ENCODE assay signal across 1 cellular context in genomic region chr5:67771221-67771620, GRCh38.
TF ChIP-seq lines count a peak whose summit lies in the region.

No MANE protein-coding gene starts in this region.

TF ChIP-seq in WTC11, 78 proteins besides CTCF, POLR2A, EP300 and RAD21 (continued from another document):
- TF ChIP-seq, protein P1, sequence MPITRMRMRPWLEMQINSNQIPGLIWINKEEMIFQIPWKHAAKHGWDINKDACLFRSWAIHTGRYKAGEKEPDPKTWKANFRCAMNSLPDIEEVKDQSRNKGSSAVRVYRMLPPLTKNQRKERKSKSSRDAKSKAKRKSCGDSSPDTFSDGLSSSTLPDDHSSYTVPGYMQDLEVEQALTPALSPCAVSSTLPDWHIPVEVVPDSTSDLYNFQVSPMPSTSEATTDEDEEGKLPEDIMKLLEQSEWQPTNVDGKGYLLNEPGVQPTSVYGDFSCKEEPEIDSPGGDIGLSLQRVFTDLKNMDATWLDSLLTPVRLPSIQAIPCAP (CRISPR knock-in tag; IDR thresholded peaks at IDR 0.05): no peak
- TF ChIP-seq ZBTB21 (CRISPR knock-in tag; IDR thresholded peaks at IDR 0.05; ENCODE audit: borderline replicate concordance) (no peak), ZMAT4 (CRISPR knock-in tag; IDR thresholded peaks at IDR 0.05) (no peak), SMAD4 (CRISPR knock-in tag; IDR thresholded peaks at IDR 0.05) (no peak), ELF4 (CRISPR knock-in tag; IDR thresholded peaks at IDR 0.05; ENCODE audit: low read depth) (no peak), ZNF671 (CRISPR knock-in tag; IDR thresholded peaks at IDR 0.05) (no peak), TEAD1 (CRISPR knock-in tag; IDR thresholded peaks at IDR 0.05) (no peak), ZNF425 (CRISPR knock-in tag; conservative IDR thresholded peaks at IDR 0.05) (no peak), ZNF416 (CRISPR knock-in tag; IDR thresholded peaks at IDR 0.05) (no peak), KAT7 (CRISPR knock-in tag; IDR thresholded peaks at IDR 0.05; ENCODE audit: borderline replicate concordance) (no peak)
- TF ChIP-seq, protein P2, sequence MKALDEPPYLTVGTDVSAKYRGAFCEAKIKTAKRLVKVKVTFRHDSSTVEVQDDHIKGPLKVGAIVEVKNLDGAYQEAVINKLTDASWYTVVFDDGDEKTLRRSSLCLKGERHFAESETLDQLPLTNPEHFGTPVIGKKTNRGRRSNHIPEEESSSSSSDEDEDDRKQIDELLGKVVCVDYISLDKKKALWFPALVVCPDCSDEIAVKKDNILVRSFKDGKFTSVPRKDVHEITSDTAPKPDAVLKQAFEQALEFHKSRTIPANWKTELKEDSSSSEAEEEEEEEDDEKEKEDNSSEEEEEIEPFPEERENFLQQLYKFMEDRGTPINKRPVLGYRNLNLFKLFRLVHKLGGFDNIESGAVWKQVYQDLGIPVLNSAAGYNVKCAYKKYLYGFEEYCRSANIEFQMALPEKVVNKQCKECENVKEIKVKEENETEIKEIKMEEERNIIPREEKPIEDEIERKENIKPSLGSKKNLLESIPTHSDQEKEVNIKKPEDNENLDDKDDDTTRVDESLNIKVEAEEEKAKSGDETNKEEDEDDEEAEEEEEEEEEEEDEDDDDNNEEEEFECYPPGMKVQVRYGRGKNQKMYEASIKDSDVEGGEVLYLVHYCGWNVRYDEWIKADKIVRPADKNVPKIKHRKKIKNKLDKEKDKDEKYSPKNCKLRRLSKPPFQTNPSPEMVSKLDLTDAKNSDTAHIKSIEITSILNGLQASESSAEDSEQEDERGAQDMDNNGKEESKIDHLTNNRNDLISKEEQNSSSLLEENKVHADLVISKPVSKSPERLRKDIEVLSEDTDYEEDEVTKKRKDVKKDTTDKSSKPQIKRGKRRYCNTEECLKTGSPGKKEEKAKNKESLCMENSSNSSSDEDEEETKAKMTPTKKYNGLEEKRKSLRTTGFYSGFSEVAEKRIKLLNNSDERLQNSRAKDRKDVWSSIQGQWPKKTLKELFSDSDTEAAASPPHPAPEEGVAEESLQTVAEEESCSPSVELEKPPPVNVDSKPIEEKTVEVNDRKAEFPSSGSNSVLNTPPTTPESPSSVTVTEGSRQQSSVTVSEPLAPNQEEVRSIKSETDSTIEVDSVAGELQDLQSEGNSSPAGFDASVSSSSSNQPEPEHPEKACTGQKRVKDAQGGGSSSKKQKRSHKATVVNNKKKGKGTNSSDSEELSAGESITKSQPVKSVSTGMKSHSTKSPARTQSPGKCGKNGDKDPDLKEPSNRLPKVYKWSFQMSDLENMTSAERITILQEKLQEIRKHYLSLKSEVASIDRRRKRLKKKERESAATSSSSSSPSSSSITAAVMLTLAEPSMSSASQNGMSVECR (CRISPR knock-in tag; IDR thresholded peaks at IDR 0.05; ENCODE audit: borderline replicate concordance): no peak
- TF ChIP-seq, protein P3, sequence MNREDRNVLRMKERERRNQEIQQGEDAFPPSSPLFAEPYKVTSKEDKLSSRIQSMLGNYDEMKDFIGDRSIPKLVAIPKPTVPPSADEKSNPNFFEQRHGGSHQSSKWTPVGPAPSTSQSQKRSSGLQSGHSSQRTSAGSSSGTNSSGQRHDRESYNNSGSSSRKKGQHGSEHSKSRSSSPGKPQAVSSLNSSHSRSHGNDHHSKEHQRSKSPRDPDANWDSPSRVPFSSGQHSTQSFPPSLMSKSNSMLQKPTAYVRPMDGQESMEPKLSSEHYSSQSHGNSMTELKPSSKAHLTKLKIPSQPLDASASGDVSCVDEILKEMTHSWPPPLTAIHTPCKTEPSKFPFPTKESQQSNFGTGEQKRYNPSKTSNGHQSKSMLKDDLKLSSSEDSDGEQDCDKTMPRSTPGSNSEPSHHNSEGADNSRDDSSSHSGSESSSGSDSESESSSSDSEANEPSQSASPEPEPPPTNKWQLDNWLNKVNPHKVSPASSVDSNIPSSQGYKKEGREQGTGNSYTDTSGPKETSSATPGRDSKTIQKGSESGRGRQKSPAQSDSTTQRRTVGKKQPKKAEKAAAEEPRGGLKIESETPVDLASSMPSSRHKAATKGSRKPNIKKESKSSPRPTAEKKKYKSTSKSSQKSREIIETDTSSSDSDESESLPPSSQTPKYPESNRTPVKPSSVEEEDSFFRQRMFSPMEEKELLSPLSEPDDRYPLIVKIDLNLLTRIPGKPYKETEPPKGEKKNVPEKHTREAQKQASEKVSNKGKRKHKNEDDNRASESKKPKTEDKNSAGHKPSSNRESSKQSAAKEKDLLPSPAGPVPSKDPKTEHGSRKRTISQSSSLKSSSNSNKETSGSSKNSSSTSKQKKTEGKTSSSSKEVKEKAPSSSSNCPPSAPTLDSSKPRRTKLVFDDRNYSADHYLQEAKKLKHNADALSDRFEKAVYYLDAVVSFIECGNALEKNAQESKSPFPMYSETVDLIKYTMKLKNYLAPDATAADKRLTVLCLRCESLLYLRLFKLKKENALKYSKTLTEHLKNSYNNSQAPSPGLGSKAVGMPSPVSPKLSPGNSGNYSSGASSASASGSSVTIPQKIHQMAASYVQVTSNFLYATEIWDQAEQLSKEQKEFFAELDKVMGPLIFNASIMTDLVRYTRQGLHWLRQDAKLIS (CRISPR knock-in tag; IDR thresholded peaks at IDR 0.05; ENCODE audit: borderline replicate concordance): no peak
- TF ChIP-seq, protein P4, sequence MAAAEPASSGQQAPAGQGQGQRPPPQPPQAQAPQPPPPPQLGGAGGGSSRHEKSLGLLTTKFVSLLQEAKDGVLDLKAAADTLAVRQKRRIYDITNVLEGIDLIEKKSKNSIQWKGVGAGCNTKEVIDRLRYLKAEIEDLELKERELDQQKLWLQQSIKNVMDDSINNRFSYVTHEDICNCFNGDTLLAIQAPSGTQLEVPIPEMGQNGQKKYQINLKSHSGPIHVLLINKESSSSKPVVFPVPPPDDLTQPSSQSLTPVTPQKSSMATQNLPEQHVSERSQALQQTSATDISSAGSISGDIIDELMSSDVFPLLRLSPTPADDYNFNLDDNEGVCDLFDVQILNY (CRISPR knock-in tag; IDR thresholded peaks at IDR 0.05): no peak
